ENCODE assay signal across 12 cellular contexts in the genomic region with DNA sequence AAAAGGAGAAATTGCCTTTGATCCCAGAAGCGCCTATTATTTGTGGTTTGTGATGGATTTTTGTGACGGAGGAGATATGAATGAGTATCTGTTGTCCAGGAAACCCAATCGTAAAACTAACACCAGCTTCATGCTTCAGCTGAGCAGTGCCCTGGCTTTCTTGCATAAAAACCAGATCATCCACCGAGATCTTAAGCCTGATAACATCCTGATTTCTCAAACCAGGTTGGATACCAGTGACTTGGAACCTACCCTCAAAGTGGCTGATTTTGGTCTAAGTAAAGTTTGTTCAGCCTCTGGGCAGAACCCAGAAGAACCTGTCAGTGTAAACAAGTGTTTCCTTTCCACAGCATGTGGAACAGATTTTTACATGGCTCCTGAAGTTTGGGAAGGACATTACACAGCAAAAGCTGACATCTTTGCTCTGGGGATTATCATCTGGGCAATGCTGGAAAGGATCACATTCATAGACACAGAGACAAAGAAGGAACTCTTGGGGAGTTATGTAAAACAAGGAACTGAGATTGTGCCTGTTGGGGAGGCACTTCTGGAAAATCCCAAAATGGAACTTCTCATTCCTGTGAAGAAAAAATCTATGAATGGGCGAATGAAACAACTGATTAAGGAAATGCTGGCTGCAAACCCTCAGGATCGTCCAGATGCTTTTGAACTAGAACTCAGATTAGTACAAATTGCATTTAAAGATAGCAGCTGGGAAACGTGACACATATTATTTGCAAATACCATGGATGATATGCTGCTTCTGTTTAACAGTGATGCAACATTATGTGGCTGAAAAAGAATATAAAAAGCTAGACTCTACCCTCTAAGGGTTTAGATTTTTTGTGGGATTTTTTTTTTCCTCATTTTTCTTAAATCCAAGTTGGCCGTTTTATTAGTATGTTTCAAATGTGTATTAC. TPM values are rescaled to one million over a fixed set of nuclear protein-coding genes. Genes with fewer than 3 reads are reported as not detected.
DNase-seq lines count a peak whose midpoint lies in the region; ATAC-seq, FAIRE-seq and TF ChIP-seq lines count a peak whose summit lies in the region.
"Had no signal": no experiment of that assay in that cellular context is flagged by ENCODE, and none has a peak within 500 bp of the region (broad histone marks: within the 10 kb centered on the region; RNA-seq: fewer than 3 reads in every experiment).

No MANE protein-coding gene starts in this region.

- H3K9me3 Mint-ChIP-seq in astrocyte (ENCODE audit: unreplicated experiment), result no peaks in the 10 kb centered on the region
- no peaks in the 10 kb centered on the region for H3K9me3 Mint-ChIP-seq in nephron progenitor cell
- no peaks in the 10 kb centered on the region for H3K9me3 Mint-ChIP-seq in activated T-cell treated with anti-CD3 and anti-CD28 coated beads, Interleukin-2, amount 50 U/mL, for 4 hours

- H3K36me3 Mint-ChIP-seq in astrocyte (ENCODE audit: low read depth, unreplicated experiment) (peaks cover 3% of the 10 kb centered on the region), nephron progenitor cell (ENCODE audit: low read depth) (peaks cover 56% of the 10 kb centered on the region)
- H3K36me3 Mint-ChIP-seq in activated T-cell treated with anti-CD3 and anti-CD28 coated beads, Interleukin-2, amount 50 U/mL, for 4 hours (ENCODE audit: insufficient read depth), result peaks cover 20% of the 10 kb centered on the region

- no peak for TF ChIP-seq CTCF in astrocyte (IDR thresholded peaks at IDR 0.05; ENCODE audit: insufficient read depth, low read depth, low read length)
- TF ChIP-seq CTCF in nephron progenitor cell (IDR thresholded peaks at IDR 0.05), result no peak
- no peak for TF ChIP-seq CTCF in GM13977 (IDR thresholded peaks at IDR 0.05; ENCODE audit: extremely low read depth, insufficient read depth, missing control alignments)

- peaks cover 9% of the 10 kb centered on the region for H3K4me1 Mint-ChIP-seq in astrocyte (ENCODE audit: low read depth, unreplicated experiment)
- H3K4me1 Mint-ChIP-seq in nephron progenitor cell, result peaks cover 18% of the 10 kb centered on the region
- peaks cover 44% of the 10 kb centered on the region for H3K4me1 Mint-ChIP-seq in activated T-cell treated with anti-CD3 and anti-CD28 coated beads, Interleukin-2, amount 50 U/mL, for 4 hours (ENCODE audit: low read depth)

- DNase-seq in CD1c-positive myeloid dendritic cell (ENCODE audit: extremely low spot score) (peak; percentile 84), H54 (ENCODE audit: insufficient read length, low spot score) (no peak), astrocyte (ENCODE audit: low read depth) (no peak), nephron progenitor cell (no peak), GM13977 (ENCODE audit: low spot score) (no peak), C1 segment of cervical spinal cord (lab: John Stamatoyannopoulos, UW) (no peak)
- no peak for DNase-seq in activated T-cell treated with anti-CD3 and anti-CD28 coated beads, Interleukin-2, amount 50 U/mL, for 4 hours
- DNase-seq: activated gamma-delta T cell treated with Interleukin-2 at 50 U/mL for 16 hours, NCI-H2227 treated with DMSO at 0.1 percent for 48 hours had no signal

- H3K27ac Mint-ChIP-seq in astrocyte (ENCODE audit: unreplicated experiment) (peak overlapping the region; percentile 41), nephron progenitor cell (peak overlapping the region; percentile 33)

- no peaks in the 10 kb centered on the region for H3K9me3 ChIP-seq in astrocyte (ENCODE audit: insufficient read depth, low read depth, low read length)

- no peaks in the 10 kb centered on the region for H4K20me1 ChIP-seq in astrocyte (ENCODE audit: insufficient read depth, low read length)

- no peak overlapping the region for H3K9ac ChIP-seq in astrocyte (ENCODE audit: low read length)

- H3K4me2 ChIP-seq in astrocyte (ENCODE audit: low read length), result no peak overlapping the region

- no peaks in the 10 kb centered on the region for H3K27me3 ChIP-seq in astrocyte (ENCODE audit: insufficient read depth, low read length)

- no peaks in the 10 kb centered on the region for H3K79me2 ChIP-seq in astrocyte (ENCODE audit: insufficient read depth, low read length)

- no peak overlapping the region for H3K4me3 Mint-ChIP-seq in astrocyte (ENCODE audit: unreplicated experiment)
- H3K4me3 Mint-ChIP-seq in nephron progenitor cell, result no peak overlapping the region
- no peak overlapping the region for H3K4me3 Mint-ChIP-seq in activated T-cell treated with anti-CD3 and anti-CD28 coated beads, Interleukin-2, amount 50 U/mL, for 4 hours

- no peak overlapping the region for H3K4me3 ChIP-seq in astrocyte (ENCODE audit: insufficient read depth, low read depth, low read length)

- TF ChIP-seq POLR2A in H54 (IDR thresholded peaks at IDR 0.05; ENCODE audit: low read depth, low read length), result no peak

- H3K27me3 Mint-ChIP-seq in astrocyte (ENCODE audit: low read depth, unreplicated experiment) (no peaks in the 10 kb centered on the region), nephron progenitor cell (ENCODE audit: low read depth, poor library complexity) (no peaks in the 10 kb centered on the region)
- no peaks in the 10 kb centered on the region for H3K27me3 Mint-ChIP-seq in activated T-cell treated with anti-CD3 and anti-CD28 coated beads, Interleukin-2, amount 50 U/mL, for 4 hours (ENCODE audit: low read depth)

- FAIRE-seq in H54 (lab: Jason Lieb, UNC) (peak; percentile 80), astrocyte (lab: Jason Lieb, UNC) (no peak)
- FAIRE-seq: endothelial cell of umbilical vein had no signal

- peaks cover 9% of the 10 kb centered on the region for H3K4me1 ChIP-seq in astrocyte (ENCODE audit: insufficient read depth, low read length)

- in situ Hi-C loops in GM13977 (cut with MboI; ENCODE audit: low pct_unique_long_range_greater_than_20kb, low sequenced_read_pairs, unreplicated experiment), result no loop called here

- H3K27ac ChIP-seq in astrocyte (ENCODE audit: low read depth, low read length), result no peak overlapping the region

- no peak overlapping the region for H2AFZ ChIP-seq in astrocyte (ENCODE audit: low read depth, low read length)

- ATAC-seq in activated T-cell treated with anti-CD3 and anti-CD28 coated beads, Interleukin-2, amount 50 U/mL, for 4 hours, result no peak
- ATAC-seq in HG03039 (IDR thresholded peaks at IDR 0.05; ENCODE audit: unreplicated experiment), result no peak
- ATAC-seq: sciatic nerve had no signal

- H3K36me3 ChIP-seq in astrocyte (ENCODE audit: insufficient read depth, low read length), result peaks cover 4% of the 10 kb centered on the region

RNA-seq across cellular contexts. Expression of gene PDIK1L, which starts 10.5 kb away (rescaled TPM):
- 3.1 and 3.4 TPM in 2 replicates for total RNA-seq in astrocyte
- 10 to 100 TPM in 2 of 3 donors, 1 to 10 TPM in 1; 9.6 to 13.5 (median 12.2) TPM for total RNA-seq in activated T-cell treated with anti-CD3 and anti-CD28 coated beads, Interleukin-2, amount 50 U/mL, for 4 hours

RNA-seq across cellular contexts. Expression of gene FAM110D, which starts 36.8 kb away (rescaled TPM):
- 0.70 and 0.77 TPM in 2 replicates for total RNA-seq in astrocyte
- total RNA-seq in activated T-cell treated with anti-CD3 and anti-CD28 coated beads, Interleukin-2, amount 50 U/mL, for 4 hours, result not detected

RNA-seq across cellular contexts. Expression of gene C1orf232, which starts 46.6 kb away (rescaled TPM):
- not detected in 2 replicates for total RNA-seq in astrocyte
- total RNA-seq in activated T-cell treated with anti-CD3 and anti-CD28 coated beads, Interleukin-2, amount 50 U/mL, for 4 hours, result not detected
- total RNA-seq: endothelial cell of umbilical vein, sciatic nerve had no signal

RNA-seq across cellular contexts. Expression of gene ZNF593, which starts 47.6 kb away (rescaled TPM):
- 34.4 and 37.6 TPM in 2 replicates for total RNA-seq in astrocyte
- 100 to 1,000 TPM; 121 to 151 (median 139) TPM for total RNA-seq in activated T-cell treated with anti-CD3 and anti-CD28 coated beads, Interleukin-2, amount 50 U/mL, for 4 hours

RNA-seq across cellular contexts. Expression of gene ZNF593OS, which starts 49.5 kb away (rescaled TPM):
- not detected in 2 replicates for total RNA-seq in astrocyte
- total RNA-seq in activated T-cell treated with anti-CD3 and anti-CD28 coated beads, Interleukin-2, amount 50 U/mL, for 4 hours, result not detected
- total RNA-seq: endothelial cell of umbilical vein, sciatic nerve had no signal
